ENCODE assay signal across 26 cellular contexts in genomic region chr11:63893355-63893754, GRCh38. TPM values are rescaled to one million over a fixed set of nuclear protein-coding genes. Genes with fewer than 3 reads are reported as not detected.
"Had no signal": no experiment of that assay in that cellular context is flagged by ENCODE, and none has a peak within 500 bp of the region (broad histone marks: within the 10 kb centered on the region; RNA-seq: fewer than 3 reads in every experiment).

No MANE protein-coding gene starts in this region.

- FAIRE-seq: bronchial epithelial cell, endometrium, frontal cortex had no signal

- H3K9me3 Mint-ChIP-seq: activated CD4-positive, alpha-beta memory T cell treated with anti-CD3 and anti-CD28 coated beads, Interleukin-2, amount 10 ng/mL, durations not matched to agents 7 days and 5 days; activated CD4-positive, alpha-beta T cell treated with anti-CD3 and anti-CD28 coated beads, Interleukin-2, amount 10 ng/mL, durations not matched to agents 7 days and 5 days; activated naive CD4-positive, alpha-beta T cell treated with anti-CD3 and anti-CD28 coated beads, Interleukin-2, amount 10 ng/mL, durations not matched to agents 7 days and 5 days; activated naive CD4-positive, alpha-beta T cell treated with anti-CD3 and anti-CD28 coated beads, Interleukin-2, amount 50 U/mL, for 72 hours; activated naive CD8-positive, alpha-beta T cell treated with anti-CD3 and anti-CD28 coated beads, Interleukin-2, amount 10 ng/mL, durations not matched to agents 7 days and 5 days; activated T-cell treated with anti-CD3 and anti-CD28 coated beads, Interleukin-2, amount 50 U/mL, for 24 hours; activated T-cell treated with anti-CD3 and anti-CD28 coated beads, Interleukin-2, amount 50 U/mL, for 72 hours had no signal

- ATAC-seq: activated naive CD4-positive, alpha-beta T cell treated with anti-CD3 and anti-CD28 coated beads, Interleukin-2, amount 50 U/mL, for 72 hours; activated T-cell treated with anti-CD3 and anti-CD28 coated beads, Interleukin-2, amount 50 U/mL, for 72 hours; esophagus mucosa had no signal

- H3K4me3 ChIP-seq: ascending aorta, colonic mucosa had no signal

- H3K27ac ChIP-seq: ascending aorta, brain microvascular endothelial cell, colonic mucosa had no signal

- H3K27me3 ChIP-seq: ascending aorta, brain microvascular endothelial cell, colonic mucosa had no signal

- H3K4me3 Mint-ChIP-seq: activated CD4-positive, alpha-beta memory T cell treated with anti-CD3 and anti-CD28 coated beads, Interleukin-2, amount 10 ng/mL, durations not matched to agents 7 days and 5 days; activated CD4-positive, alpha-beta T cell treated with anti-CD3 and anti-CD28 coated beads, Interleukin-2, amount 10 ng/mL, durations not matched to agents 7 days and 5 days; activated naive CD4-positive, alpha-beta T cell treated with anti-CD3 and anti-CD28 coated beads, Interleukin-2, amount 10 ng/mL, durations not matched to agents 7 days and 5 days; activated naive CD8-positive, alpha-beta T cell treated with anti-CD3 and anti-CD28 coated beads, Interleukin-2, amount 10 ng/mL, durations not matched to agents 7 days and 5 days; activated T-cell treated with anti-CD3 and anti-CD28 coated beads, Interleukin-2, amount 50 U/mL, for 24 hours; activated T-cell treated with anti-CD3 and anti-CD28 coated beads, Interleukin-2, amount 50 U/mL, for 72 hours had no signal

- H3K27me3 Mint-ChIP-seq: activated CD4-positive, alpha-beta memory T cell treated with anti-CD3 and anti-CD28 coated beads, Interleukin-2, amount 10 ng/mL, durations not matched to agents 7 days and 5 days; activated CD4-positive, alpha-beta T cell treated with anti-CD3 and anti-CD28 coated beads, Interleukin-2, amount 10 ng/mL, durations not matched to agents 7 days and 5 days; activated naive CD4-positive, alpha-beta T cell treated with anti-CD3 and anti-CD28 coated beads, Interleukin-2, amount 10 ng/mL, durations not matched to agents 7 days and 5 days; activated naive CD8-positive, alpha-beta T cell treated with anti-CD3 and anti-CD28 coated beads, Interleukin-2, amount 10 ng/mL, durations not matched to agents 7 days and 5 days; activated T-cell treated with anti-CD3 and anti-CD28 coated beads, Interleukin-2, amount 50 U/mL, for 24 hours had no signal

- H3K9me3 ChIP-seq: ascending aorta, colonic mucosa had no signal

- H3K27ac Mint-ChIP-seq: activated CD4-positive, alpha-beta memory T cell treated with anti-CD3 and anti-CD28 coated beads, Interleukin-2, amount 10 ng/mL, durations not matched to agents 7 days and 5 days; activated CD4-positive, alpha-beta T cell treated with anti-CD3 and anti-CD28 coated beads, Interleukin-2, amount 10 ng/mL, durations not matched to agents 7 days and 5 days; activated naive CD4-positive, alpha-beta T cell treated with anti-CD3 and anti-CD28 coated beads, Interleukin-2, amount 10 ng/mL, durations not matched to agents 7 days and 5 days; activated naive CD8-positive, alpha-beta T cell treated with anti-CD3 and anti-CD28 coated beads, Interleukin-2, amount 10 ng/mL, durations not matched to agents 7 days and 5 days; activated T-cell treated with anti-CD3 and anti-CD28 coated beads, Interleukin-2, amount 50 U/mL, for 24 hours; activated T-cell treated with anti-CD3 and anti-CD28 coated beads, Interleukin-2, amount 50 U/mL, for 72 hours had no signal

- DNase-seq: activated CD4-positive, alpha-beta memory T cell treated with anti-CD3 and anti-CD28 coated beads, Interleukin-2, amount 10 ng/mL, durations not matched to agents 7 days and 5 days; activated CD4-positive, alpha-beta T cell treated with anti-CD3 and anti-CD28 coated beads for 1 hour; activated CD4-positive, alpha-beta T cell treated with anti-CD3 and anti-CD28 coated beads for 4 hours; activated CD4-positive, alpha-beta T cell treated with anti-CD3 and anti-CD28 coated beads, Interleukin-2, amount 10 ng/mL, durations not matched to agents 7 days and 5 days; activated CD4-positive, alpha-beta T cell treated with anti-CD3 and anti-CD28 coated beads, Interleukin-2, amount 50 U/mL, for 4 hours; activated CD8-positive, alpha-beta memory T cell treated with anti-CD3 and anti-CD28 coated beads, Interleukin-2, amount 50 U/mL, for 48 hours; activated gamma-delta T cell; activated naive CD4-positive, alpha-beta T cell; activated naive CD4-positive, alpha-beta T cell treated with anti-CD3 and anti-CD28 coated beads, Interleukin-2, amount 10 ng/mL, durations not matched to agents 7 days and 5 days; activated naive CD8-positive, alpha-beta T cell treated with anti-CD3 and anti-CD28 coated beads, Interleukin-2, amount 10 ng/mL, durations not matched to agents 7 days and 5 days; activated T-cell treated with anti-CD3 and anti-CD28 coated beads for 4 hours; activated T-cell treated with anti-CD3 and anti-CD28 coated beads, Interleukin-2, amount 50 U/mL, for 24 hours; activated T-cell treated with anti-CD3 and anti-CD28 coated beads, Interleukin-2, amount 50 U/mL, for 72 hours; brain microvascular endothelial cell; colonic mucosa; effector CD8-positive, alpha-beta T cell; foreskin fibroblast; head of caudate nucleus; T-helper 2 cell had no signal

RNA-seq across cellular contexts. Expression of gene RCOR2, which starts 23.6 kb away (rescaled TPM):
- total RNA-seq: activated CD4-positive, alpha-beta memory T cell treated with anti-CD3 and anti-CD28 coated beads, Interleukin-2, amount 10 ng/mL, durations not matched to agents 7 days and 5 days; ascending aorta; T-helper 1 cell treated with Interleukin-12 subunit alpha and Interleukin-12 subunit beta and Interleukin-4 antibody, amounts not matched to agents 30 ng/mL and 1 ng/mL, for 36 hours had no signal
